In genomic region chr5:15383469-15383868, GRCh38 we compare ENCODE assay signal across 11 cellular contexts.
DNase-seq lines count a peak whose midpoint lies in the region; ATAC-seq and TF ChIP-seq lines count a peak whose summit lies in the region.
"Had no signal": no experiment of that assay in that cellular context is flagged by ENCODE, and none has a peak within 500 bp of the region (broad histone marks: within the 10 kb centered on the region; RNA-seq: fewer than 3 reads in every experiment).

No MANE protein-coding gene starts in this region.

- H3K27ac ChIP-seq in suprapubic skin = no peak overlapping the region
- H3K27ac ChIP-seq: SJSA1 had no signal

- no peak for TF ChIP-seq EP300 in suprapubic skin (IDR thresholded peaks at IDR 0.05)

- no peak for TF ChIP-seq POLR2A in suprapubic skin (IDR thresholded peaks at IDR 0.05)

- no peaks in the 10 kb centered on the region for H3K4me1 Mint-ChIP-seq in chondrocyte (ENCODE audit: low read depth)
- H3K4me1 Mint-ChIP-seq in neural crest cell = peaks cover 6% of the 10 kb centered on the region
- H3K4me1 Mint-ChIP-seq: activated naive CD4-positive, alpha-beta T cell treated with anti-CD3 and anti-CD28 coated beads, Interleukin-2, amount 10 ng/mL, durations not matched to agents 7 days and 5 days had no signal

- ATAC-seq in GM21619 (IDR thresholded peaks at IDR 0.05; ENCODE audit: unreplicated experiment) = no peak
- no peak for ATAC-seq in HG03378 (IDR thresholded peaks at IDR 0.05; ENCODE audit: unreplicated experiment)
- ATAC-seq: left ventricle myocardium superior had no signal

- H3K27me3 ChIP-seq in suprapubic skin = no peaks in the 10 kb centered on the region
- H3K27me3 ChIP-seq: SJSA1 had no signal

- no peak overlapping the region for H3K4me3 ChIP-seq in suprapubic skin
- H3K4me3 ChIP-seq: SJSA1 had no signal

- TF ChIP-seq CTCF in chondrocyte (IDR thresholded peaks at IDR 0.05) = peak; percentile 84
- peak; percentile 54 for TF ChIP-seq CTCF in neural crest cell (conservative IDR thresholded peaks at IDR 0.05)
- peak in 1 of 2 donors; percentile 12 for TF ChIP-seq CTCF in suprapubic skin (IDR thresholded peaks at IDR 0.05)

- H3K4me3 Mint-ChIP-seq in chondrocyte (ENCODE audit: unreplicated experiment) (no peak overlapping the region), neural crest cell (no peak overlapping the region)
- H3K4me3 Mint-ChIP-seq: activated naive CD4-positive, alpha-beta T cell treated with anti-CD3 and anti-CD28 coated beads, Interleukin-2, amount 10 ng/mL, durations not matched to agents 7 days and 5 days had no signal

- H3K27ac Mint-ChIP-seq in chondrocyte (ENCODE audit: unreplicated experiment) = no peak overlapping the region
- H3K27ac Mint-ChIP-seq in neural crest cell (ENCODE audit: unreplicated experiment) = no peak overlapping the region
- H3K27ac Mint-ChIP-seq: activated naive CD4-positive, alpha-beta T cell treated with anti-CD3 and anti-CD28 coated beads, Interleukin-2, amount 10 ng/mL, durations not matched to agents 7 days and 5 days had no signal

- no peaks in the 10 kb centered on the region for H3K9me3 ChIP-seq in suprapubic skin
- H3K9me3 ChIP-seq: SJSA1 had no signal

- H3K4me1 ChIP-seq in suprapubic skin = no peaks in the 10 kb centered on the region
- H3K4me1 ChIP-seq: SJSA1 had no signal

- DNase-seq in EL (peak; percentile 10), NCI-H460 (ENCODE audit: extremely low read depth, low read depth) (peak; percentile 21), chondrocyte (ENCODE audit: low spot score) (no peak), neural crest cell (ENCODE audit: low read depth, low spot score) (no peak), suprapubic skin (ENCODE audit: low spot score in 2 of 2) (no peak)
- no peak for DNase-seq in stimulated activated CD4-positive, alpha-beta T cell treated with anti-CD3 and anti-CD28 coated beads, Interleukin-12 subunit alpha, Interleukin-12 subunit beta, amount 100 ng/mL, for 4 hours
- DNase-seq: activated naive CD4-positive, alpha-beta T cell treated with anti-CD3 and anti-CD28 coated beads, Interleukin-2, amount 10 ng/mL, durations not matched to agents 7 days and 5 days; left ventricle myocardium superior had no signal

- H3K27me3 Mint-ChIP-seq in chondrocyte (ENCODE audit: low read depth) (peaks cover 34% of the 10 kb centered on the region), neural crest cell (ENCODE audit: low read depth) (peaks cover 5% of the 10 kb centered on the region)
- H3K27me3 Mint-ChIP-seq: activated naive CD4-positive, alpha-beta T cell treated with anti-CD3 and anti-CD28 coated beads, Interleukin-2, amount 10 ng/mL, durations not matched to agents 7 days and 5 days had no signal

- no peaks in the 10 kb centered on the region for H3K9me3 Mint-ChIP-seq in chondrocyte (ENCODE audit: low read depth)
- peaks cover 5% of the 10 kb centered on the region for H3K9me3 Mint-ChIP-seq in neural crest cell

- H3K36me3 Mint-ChIP-seq in chondrocyte (ENCODE audit: low read depth) (peaks cover 2% of the 10 kb centered on the region), neural crest cell (ENCODE audit: low read depth) (peaks cover 3% of the 10 kb centered on the region)
- H3K36me3 Mint-ChIP-seq: activated naive CD4-positive, alpha-beta T cell treated with anti-CD3 and anti-CD28 coated beads, Interleukin-2, amount 10 ng/mL, durations not matched to agents 7 days and 5 days had no signal

- no peaks in the 10 kb centered on the region for H3K36me3 ChIP-seq in suprapubic skin
- H3K36me3 ChIP-seq: SJSA1 had no signal

- 55% methylated on average over 1 of the region's 1 CpG for WGBS in suprapubic skin

Comparison
In these comparisons a context has a peak if more than half of its experiments do, and no peak if none do; other contexts are left out.
1. DNase-seq: peak in EL (single experiment) and NCI-H460 (single experiment); none in chondrocyte (single experiment), neural crest cell (single experiment), stimulated activated CD4-positive, alpha-beta T cell treated with anti-CD3 and anti-CD28 coated beads, Interleukin-12 subunit alpha, Interleukin-12 subunit beta, amount 100 ng/mL, for 4 hours (single experiment) and suprapubic skin (0 of 2).